1 cellular context compared by ENCODE assay signal in the genomic region with DNA sequence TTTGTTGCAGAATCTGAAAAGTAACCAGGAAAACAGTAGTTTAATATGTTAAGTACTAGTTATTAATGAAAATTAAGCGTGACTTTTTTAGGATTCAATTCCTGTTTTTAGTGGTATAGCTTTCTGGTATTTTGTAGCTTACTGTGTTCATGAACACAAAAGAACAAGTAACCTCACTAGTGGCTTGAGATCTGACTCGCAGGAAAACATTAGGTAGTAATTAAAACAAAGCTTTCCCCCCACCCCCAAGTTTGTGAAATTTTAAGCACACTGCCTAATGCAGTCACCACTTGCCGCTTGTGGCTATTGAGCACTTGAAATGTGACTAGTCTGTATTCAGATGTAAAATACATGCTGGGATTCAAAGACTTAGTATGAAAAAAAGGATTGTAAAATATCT.
TF ChIP-seq lines count a peak whose summit lies in the region.

No MANE protein-coding gene starts in this region.

TF ChIP-seq in HepG2, 621 proteins besides CTCF, POLR2A, EP300 and RAD21 (continued from another document):
- TF ChIP-seq, protein P1, sequence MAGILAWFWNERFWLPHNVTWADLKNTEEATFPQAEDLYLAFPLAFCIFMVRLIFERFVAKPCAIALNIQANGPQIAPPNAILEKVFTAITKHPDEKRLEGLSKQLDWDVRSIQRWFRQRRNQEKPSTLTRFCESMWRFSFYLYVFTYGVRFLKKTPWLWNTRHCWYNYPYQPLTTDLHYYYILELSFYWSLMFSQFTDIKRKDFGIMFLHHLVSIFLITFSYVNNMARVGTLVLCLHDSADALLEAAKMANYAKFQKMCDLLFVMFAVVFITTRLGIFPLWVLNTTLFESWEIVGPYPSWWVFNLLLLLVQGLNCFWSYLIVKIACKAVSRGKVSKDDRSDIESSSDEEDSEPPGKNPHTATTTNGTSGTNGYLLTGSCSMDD (CRISPR knock-in tag; IDR thresholded peaks at IDR 0.05) = no peak
- TF ChIP-seq, protein P2, sequence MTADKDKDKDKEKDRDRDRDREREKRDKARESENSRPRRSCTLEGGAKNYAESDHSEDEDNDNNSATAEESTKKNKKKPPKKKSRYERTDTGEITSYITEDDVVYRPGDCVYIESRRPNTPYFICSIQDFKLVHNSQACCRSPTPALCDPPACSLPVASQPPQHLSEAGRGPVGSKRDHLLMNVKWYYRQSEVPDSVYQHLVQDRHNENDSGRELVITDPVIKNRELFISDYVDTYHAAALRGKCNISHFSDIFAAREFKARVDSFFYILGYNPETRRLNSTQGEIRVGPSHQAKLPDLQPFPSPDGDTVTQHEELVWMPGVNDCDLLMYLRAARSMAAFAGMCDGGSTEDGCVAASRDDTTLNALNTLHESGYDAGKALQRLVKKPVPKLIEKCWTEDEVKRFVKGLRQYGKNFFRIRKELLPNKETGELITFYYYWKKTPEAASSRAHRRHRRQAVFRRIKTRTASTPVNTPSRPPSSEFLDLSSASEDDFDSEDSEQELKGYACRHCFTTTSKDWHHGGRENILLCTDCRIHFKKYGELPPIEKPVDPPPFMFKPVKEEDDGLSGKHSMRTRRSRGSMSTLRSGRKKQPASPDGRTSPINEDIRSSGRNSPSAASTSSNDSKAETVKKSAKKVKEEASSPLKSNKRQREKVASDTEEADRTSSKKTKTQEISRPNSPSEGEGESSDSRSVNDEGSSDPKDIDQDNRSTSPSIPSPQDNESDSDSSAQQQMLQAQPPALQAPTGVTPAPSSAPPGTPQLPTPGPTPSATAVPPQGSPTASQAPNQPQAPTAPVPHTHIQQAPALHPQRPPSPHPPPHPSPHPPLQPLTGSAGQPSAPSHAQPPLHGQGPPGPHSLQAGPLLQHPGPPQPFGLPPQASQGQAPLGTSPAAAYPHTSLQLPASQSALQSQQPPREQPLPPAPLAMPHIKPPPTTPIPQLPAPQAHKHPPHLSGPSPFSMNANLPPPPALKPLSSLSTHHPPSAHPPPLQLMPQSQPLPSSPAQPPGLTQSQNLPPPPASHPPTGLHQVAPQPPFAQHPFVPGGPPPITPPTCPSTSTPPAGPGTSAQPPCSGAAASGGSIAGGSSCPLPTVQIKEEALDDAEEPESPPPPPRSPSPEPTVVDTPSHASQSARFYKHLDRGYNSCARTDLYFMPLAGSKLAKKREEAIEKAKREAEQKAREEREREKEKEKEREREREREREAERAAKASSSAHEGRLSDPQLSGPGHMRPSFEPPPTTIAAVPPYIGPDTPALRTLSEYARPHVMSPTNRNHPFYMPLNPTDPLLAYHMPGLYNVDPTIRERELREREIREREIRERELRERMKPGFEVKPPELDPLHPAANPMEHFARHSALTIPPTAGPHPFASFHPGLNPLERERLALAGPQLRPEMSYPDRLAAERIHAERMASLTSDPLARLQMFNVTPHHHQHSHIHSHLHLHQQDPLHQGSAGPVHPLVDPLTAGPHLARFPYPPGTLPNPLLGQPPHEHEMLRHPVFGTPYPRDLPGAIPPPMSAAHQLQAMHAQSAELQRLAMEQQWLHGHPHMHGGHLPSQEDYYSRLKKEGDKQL (CRISPR knock-in tag; IDR thresholded peaks at IDR 0.05; ENCODE audit: low read depth) = no peak
- TF ChIP-seq TEAD2 (CRISPR knock-in tag; IDR thresholded peaks at IDR 0.05) = no peak
